Comparison of ENCODE assay signal across 1 cellular context in the genomic region with DNA sequence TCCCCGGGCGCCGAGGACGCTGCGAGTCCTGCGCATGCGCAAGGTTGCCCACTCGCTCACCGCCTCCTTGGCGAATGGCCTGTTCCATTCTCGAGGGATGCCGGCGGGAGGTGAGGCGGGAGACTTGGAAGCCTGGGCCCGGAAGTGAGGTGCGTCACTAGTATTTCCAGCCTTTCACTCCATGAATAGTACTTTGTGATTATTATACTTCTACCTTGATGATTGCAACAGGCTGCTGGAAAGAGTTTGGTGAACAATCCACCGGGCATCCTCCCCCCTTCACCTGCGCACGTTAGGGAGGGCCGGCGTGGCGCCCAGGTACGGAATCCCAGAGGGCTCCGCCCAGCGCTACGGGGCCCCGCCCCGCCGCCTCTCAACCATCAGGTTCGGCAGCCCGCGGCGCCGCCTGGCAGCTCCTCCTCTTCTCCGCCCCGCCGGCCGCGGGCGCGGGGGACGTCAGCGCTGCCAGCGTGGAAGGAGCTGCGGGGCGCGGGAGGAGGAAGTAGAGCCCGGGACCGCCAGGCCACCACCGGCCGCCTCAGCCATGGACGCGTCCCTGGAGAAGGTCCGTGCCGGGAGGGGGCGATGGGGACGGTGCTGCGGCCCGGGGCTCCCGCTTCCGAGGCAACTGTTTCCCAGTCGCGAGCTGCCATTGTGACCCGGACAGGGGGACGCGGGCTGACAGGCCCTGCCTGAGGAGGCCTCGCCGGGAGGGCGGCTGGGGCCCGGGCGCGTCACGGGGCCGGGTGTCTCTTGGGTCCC.
TF ChIP-seq lines count a peak whose summit lies in the region.
"Not testable (repeated sequence)": the region's sequence is repeated elsewhere in the genome, so short reads cannot be mapped to it uniquely, and the experiment has no call there.

A gene with protein sequence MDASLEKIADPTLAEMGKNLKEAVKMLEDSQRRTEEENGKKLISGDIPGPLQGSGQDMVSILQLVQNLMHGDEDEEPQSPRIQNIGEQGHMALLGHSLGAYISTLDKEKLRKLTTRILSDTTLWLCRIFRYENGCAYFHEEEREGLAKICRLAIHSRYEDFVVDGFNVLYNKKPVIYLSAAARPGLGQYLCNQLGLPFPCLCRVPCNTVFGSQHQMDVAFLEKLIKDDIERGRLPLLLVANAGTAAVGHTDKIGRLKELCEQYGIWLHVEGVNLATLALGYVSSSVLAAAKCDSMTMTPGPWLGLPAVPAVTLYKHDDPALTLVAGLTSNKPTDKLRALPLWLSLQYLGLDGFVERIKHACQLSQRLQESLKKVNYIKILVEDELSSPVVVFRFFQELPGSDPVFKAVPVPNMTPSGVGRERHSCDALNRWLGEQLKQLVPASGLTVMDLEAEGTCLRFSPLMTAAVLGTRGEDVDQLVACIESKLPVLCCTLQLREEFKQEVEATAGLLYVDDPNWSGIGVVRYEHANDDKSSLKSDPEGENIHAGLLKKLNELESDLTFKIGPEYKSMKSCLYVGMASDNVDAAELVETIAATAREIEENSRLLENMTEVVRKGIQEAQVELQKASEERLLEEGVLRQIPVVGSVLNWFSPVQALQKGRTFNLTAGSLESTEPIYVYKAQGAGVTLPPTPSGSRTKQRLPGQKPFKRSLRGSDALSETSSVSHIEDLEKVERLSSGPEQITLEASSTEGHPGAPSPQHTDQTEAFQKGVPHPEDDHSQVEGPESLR (plus strand): TSS at position 371 of the 762 bp plus-strand sequence. CDS start 174 bp downstream, at position 545.

TF ChIP-seq in HepG2, 621 proteins besides CTCF, POLR2A, EP300 and RAD21 (continued from another document and continues in another):
- TF ChIP-seq, protein P1, sequence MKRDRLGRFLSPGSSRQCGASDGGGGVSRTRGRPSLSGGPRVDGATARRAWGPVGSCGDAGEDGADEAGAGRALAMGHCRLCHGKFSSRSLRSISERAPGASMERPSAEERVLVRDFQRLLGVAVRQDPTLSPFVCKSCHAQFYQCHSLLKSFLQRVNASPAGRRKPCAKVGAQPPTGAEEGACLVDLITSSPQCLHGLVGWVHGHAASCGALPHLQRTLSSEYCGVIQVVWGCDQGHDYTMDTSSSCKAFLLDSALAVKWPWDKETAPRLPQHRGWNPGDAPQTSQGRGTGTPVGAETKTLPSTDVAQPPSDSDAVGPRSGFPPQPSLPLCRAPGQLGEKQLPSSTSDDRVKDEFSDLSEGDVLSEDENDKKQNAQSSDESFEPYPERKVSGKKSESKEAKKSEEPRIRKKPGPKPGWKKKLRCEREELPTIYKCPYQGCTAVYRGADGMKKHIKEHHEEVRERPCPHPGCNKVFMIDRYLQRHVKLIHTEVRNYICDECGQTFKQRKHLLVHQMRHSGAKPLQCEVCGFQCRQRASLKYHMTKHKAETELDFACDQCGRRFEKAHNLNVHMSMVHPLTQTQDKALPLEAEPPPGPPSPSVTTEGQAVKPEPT (CRISPR knock-in tag; IDR thresholded peaks at IDR 0.05; ENCODE audit: low read depth), result peak; percentile 60; the same call in 1 of the 2 replicates
- TF ChIP-seq POLR2AphosphoS5 (IDR thresholded peaks at IDR 0.05; ENCODE audit: low read depth, low read length), result peak; percentile 73
- peak; percentile 81 for TF ChIP-seq ERF (CRISPR knock-in tag; IDR thresholded peaks at IDR 0.05)
- TF ChIP-seq, protein P2, sequence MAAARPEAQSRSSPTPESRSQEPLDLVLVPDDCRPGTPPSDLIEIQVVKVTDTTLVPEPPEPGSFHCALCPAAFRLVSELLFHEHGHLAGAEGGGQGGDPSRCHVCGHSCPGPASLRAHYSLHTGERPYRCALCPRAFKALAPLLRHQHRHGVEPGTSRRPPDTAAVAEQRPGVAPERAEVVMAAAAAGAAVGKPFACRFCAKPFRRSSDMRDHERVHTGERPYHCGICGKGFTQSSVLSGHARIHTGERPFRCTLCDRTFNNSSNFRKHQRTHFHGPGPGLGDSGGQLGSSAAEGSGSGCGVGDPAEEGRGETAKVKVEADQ (CRISPR knock-in tag; IDR thresholded peaks at IDR 0.05; ENCODE audit: borderline replicate concordance), result peak; percentile 86; the same call in 1 of the 2 replicates
- TF ChIP-seq, protein P3, sequence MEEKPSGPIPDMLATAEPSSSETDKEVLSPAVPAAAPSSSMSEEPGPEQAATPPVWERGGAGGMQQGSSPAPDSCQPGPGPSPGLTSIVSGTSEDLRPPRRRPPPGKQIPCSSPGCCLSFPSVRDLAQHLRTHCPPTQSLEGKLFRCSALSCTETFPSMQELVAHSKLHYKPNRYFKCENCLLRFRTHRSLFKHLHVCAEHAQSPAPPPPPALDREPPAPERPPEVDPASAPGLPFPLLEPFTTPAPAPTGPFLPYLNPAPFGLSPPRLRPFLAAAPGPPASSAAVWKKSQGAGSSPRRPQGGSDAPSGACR (CRISPR knock-in tag; IDR thresholded peaks at IDR 0.05), result 0 out of 2 replicates have a peak, but pooled peaks have one; percentile 70
- TF ChIP-seq FOXC1 (CRISPR knock-in tag; IDR thresholded peaks at IDR 0.05; ENCODE audit: borderline replicate concordance), result peak; percentile 80; the same call in 1 of the 2 replicates
- TF ChIP-seq ZNF709 (CRISPR knock-in tag; IDR thresholded peaks at IDR 0.05), result peak; percentile 92
- TF ChIP-seq, protein P4, sequence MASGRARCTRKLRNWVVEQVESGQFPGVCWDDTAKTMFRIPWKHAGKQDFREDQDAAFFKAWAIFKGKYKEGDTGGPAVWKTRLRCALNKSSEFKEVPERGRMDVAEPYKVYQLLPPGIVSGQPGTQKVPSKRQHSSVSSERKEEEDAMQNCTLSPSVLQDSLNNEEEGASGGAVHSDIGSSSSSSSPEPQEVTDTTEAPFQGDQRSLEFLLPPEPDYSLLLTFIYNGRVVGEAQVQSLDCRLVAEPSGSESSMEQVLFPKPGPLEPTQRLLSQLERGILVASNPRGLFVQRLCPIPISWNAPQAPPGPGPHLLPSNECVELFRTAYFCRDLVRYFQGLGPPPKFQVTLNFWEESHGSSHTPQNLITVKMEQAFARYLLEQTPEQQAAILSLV (CRISPR knock-in tag; IDR thresholded peaks at IDR 0.05; ENCODE audit: borderline replicate concordance), result peak; percentile 93
- TF ChIP-seq YEATS2 (CRISPR knock-in tag; IDR thresholded peaks at IDR 0.05; ENCODE audit: borderline replicate concordance), result peak; percentile 78; the same call in 1 of the 2 replicates
- not testable (repeated sequence) for TF ChIP-seq SOX13 (IDR thresholded peaks at IDR 0.05)
- peak in 1 of 2 experiments; percentile 60; a peak in 1 of 4 replicates for TF ChIP-seq SOX13 (CRISPR knock-in tag; conservative IDR thresholded peaks at IDR 0.05 in 1 of 2, IDR thresholded peaks at IDR 0.05 in 1 of 2)
- peak; percentile 88; the same call in 1 of the 2 replicates for TF ChIP-seq ZNF607 (CRISPR knock-in tag; IDR thresholded peaks at IDR 0.05; ENCODE audit: borderline replicate concordance)
- TF ChIP-seq, protein P5, sequence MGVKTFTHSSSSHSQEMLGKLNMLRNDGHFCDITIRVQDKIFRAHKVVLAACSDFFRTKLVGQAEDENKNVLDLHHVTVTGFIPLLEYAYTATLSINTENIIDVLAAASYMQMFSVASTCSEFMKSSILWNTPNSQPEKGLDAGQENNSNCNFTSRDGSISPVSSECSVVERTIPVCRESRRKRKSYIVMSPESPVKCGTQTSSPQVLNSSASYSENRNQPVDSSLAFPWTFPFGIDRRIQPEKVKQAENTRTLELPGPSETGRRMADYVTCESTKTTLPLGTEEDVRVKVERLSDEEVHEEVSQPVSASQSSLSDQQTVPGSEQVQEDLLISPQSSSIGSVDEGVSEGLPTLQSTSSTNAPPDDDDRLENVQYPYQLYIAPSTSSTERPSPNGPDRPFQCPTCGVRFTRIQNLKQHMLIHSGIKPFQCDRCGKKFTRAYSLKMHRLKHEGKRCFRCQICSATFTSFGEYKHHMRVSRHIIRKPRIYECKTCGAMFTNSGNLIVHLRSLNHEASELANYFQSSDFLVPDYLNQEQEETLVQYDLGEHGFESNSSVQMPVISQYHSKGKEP (CRISPR knock-in tag; IDR thresholded peaks at IDR 0.05), result peak; percentile 76; the same call in 1 of the 2 replicates
- peak; percentile 87 for TF ChIP-seq ZNF792 (CRISPR knock-in tag; IDR thresholded peaks at IDR 0.05)
- peak; percentile 39; the same call in 1 of the 2 replicates for TF ChIP-seq FOXA3 (CRISPR knock-in tag; IDR thresholded peaks at IDR 0.05)
- TF ChIP-seq NRL (CRISPR knock-in tag; IDR thresholded peaks at IDR 0.05; ENCODE audit: borderline replicate concordance), result peak; percentile 86
- peak; percentile 78 for TF ChIP-seq ZSCAN31 (CRISPR knock-in tag; IDR thresholded peaks at IDR 0.05; ENCODE audit: low read depth)
- TF ChIP-seq GLI4 (CRISPR knock-in tag; IDR thresholded peaks at IDR 0.05; ENCODE audit: borderline replicate concordance), result peak; percentile 69; the same call in 1 of the 2 replicates
- TF ChIP-seq, protein P6, sequence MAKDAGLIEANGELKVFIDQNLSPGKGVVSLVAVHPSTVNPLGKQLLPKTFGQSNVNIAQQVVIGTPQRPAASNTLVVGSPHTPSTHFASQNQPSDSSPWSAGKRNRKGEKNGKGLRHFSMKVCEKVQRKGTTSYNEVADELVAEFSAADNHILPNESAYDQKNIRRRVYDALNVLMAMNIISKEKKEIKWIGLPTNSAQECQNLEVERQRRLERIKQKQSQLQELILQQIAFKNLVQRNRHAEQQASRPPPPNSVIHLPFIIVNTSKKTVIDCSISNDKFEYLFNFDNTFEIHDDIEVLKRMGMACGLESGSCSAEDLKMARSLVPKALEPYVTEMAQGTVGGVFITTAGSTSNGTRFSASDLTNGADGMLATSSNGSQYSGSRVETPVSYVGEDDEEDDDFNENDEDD (CRISPR knock-in tag; IDR thresholded peaks at IDR 0.05; ENCODE audit: borderline replicate concordance), result peak; percentile 65; the same call in 1 of the 2 replicates
- TF ChIP-seq XBP1 (CRISPR knock-in tag; IDR thresholded peaks at IDR 0.05), result peak; percentile 46; the same call in 1 of the 2 replicates
- 0 out of 2 replicates have a peak, but pooled peaks have one; percentile 64 for TF ChIP-seq NKX3-1 (CRISPR knock-in tag; IDR thresholded peaks at IDR 0.05)
- peak; percentile 32; the same call in 1 of the 2 replicates for TF ChIP-seq ZBTB1 (CRISPR knock-in tag; IDR thresholded peaks at IDR 0.05; ENCODE audit: borderline replicate concordance)
- 0 out of 2 replicates have a peak, but pooled peaks have one; percentile 32 for TF ChIP-seq ZBTB20 (CRISPR knock-in tag; IDR thresholded peaks at IDR 0.05; ENCODE audit: borderline replicate concordance, low read depth)
- peak; percentile 88 for TF ChIP-seq POLR2G (IDR thresholded peaks at IDR 0.05; ENCODE audit: low read depth, low read length)
- TF ChIP-seq ZNF788 (CRISPR knock-in tag; IDR thresholded peaks at IDR 0.05; ENCODE audit: borderline replicate concordance), result peak; percentile 81
- 0 out of 2 replicates have a peak, but pooled peaks have one; percentile 25 for TF ChIP-seq ZNF567 (CRISPR knock-in tag; IDR thresholded peaks at IDR 0.05; ENCODE audit: borderline replicate concordance)
- TF ChIP-seq, protein P7, sequence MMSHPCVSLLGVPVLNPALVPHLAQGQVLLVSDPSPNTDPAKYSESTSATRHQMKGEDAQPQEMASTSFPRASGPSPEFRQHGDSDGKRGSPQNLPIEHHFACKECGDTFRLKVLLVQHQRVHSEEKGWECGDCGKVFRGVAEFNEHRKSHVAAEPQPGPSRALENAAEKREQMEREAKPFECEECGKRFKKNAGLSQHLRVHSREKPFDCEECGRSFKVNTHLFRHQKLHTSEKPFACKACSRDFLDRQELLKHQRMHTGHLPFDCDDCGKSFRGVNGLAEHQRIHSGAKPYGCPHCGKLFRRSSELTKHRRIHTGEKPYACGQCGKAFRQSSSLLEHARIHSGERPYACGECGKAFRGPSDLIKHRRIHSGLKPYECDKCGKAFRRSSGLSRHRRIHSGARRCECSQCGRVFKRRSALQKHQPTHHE (CRISPR knock-in tag; IDR thresholded peaks at IDR 0.05; ENCODE audit: borderline replicate concordance), result 0 out of 2 replicates have a peak, but pooled peaks have one; percentile 46
- TF ChIP-seq ZNF777 (CRISPR knock-in tag; IDR thresholded peaks at IDR 0.05), result peak; percentile 60
- TF ChIP-seq ZBTB3 (CRISPR knock-in tag; IDR thresholded peaks at IDR 0.05; ENCODE audit: borderline replicate concordance, low read depth), result peak; percentile 45; the same call in 1 of the 2 replicates
- TF ChIP-seq ETV5 (CRISPR knock-in tag; IDR thresholded peaks at IDR 0.05; ENCODE audit: borderline replicate concordance), result peak; percentile 40; the same call in 1 of the 2 replicates
- TF ChIP-seq NAIF1 (CRISPR knock-in tag; IDR thresholded peaks at IDR 0.05; ENCODE audit: borderline replicate concordance), result 0 out of 2 replicates have a peak, but pooled peaks have one; percentile 51
- peak; percentile 84; the same call in 1 of the 2 replicates for TF ChIP-seq ZNF703 (CRISPR knock-in tag; IDR thresholded peaks at IDR 0.05; ENCODE audit: borderline replicate concordance)
- TF ChIP-seq, protein P8, sequence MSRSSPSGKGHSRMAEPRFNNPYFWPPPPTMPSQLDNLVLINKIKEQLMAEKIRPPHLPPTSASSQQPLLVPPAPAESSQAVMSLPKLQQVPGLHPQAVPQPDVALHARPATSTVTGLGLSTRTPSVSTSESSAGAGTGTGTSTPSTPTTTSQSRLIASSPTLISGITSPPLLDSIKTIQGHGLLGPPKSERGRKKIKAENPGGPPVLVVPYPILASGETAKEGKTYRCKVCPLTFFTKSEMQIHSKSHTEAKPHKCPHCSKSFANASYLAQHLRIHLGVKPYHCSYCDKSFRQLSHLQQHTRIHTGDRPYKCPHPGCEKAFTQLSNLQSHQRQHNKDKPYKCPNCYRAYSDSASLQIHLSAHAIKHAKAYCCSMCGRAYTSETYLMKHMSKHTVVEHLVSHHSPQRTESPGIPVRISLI (CRISPR knock-in tag; IDR thresholded peaks at IDR 0.05; ENCODE audit: borderline replicate concordance), result peak; percentile 40; the same call in 1 of the 2 replicates
- TF ChIP-seq THAP11 (CRISPR knock-in tag; IDR thresholded peaks at IDR 0.05), result peak; percentile 81
- TF ChIP-seq, protein P9, sequence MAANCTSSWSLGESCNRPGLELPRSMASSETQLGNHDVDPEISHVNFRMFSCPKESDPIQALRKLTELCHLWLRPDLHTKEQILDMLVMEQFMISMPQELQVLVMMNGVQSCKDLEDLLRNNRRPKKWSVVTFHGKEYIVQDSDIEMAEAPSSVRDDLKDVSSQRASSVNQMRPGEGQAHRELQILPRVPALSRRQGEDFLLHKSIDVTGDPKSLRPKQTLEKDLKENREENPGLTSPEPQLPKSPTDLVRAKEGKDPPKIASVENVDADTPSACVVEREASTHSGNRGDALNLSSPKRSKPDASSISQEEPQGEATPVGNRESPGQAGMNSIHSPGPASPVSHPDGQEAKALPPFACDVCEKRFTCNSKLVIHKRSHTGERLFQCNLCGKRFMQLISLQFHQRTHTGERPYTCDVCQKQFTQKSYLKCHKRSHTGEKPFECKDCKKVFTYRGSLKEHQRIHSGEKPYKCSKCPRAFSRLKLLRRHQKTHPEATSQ (CRISPR knock-in tag; IDR thresholded peaks at IDR 0.05; ENCODE audit: borderline replicate concordance), result 0 out of 2 replicates have a peak, but pooled peaks have one; percentile 64
- TF ChIP-seq, protein P10, sequence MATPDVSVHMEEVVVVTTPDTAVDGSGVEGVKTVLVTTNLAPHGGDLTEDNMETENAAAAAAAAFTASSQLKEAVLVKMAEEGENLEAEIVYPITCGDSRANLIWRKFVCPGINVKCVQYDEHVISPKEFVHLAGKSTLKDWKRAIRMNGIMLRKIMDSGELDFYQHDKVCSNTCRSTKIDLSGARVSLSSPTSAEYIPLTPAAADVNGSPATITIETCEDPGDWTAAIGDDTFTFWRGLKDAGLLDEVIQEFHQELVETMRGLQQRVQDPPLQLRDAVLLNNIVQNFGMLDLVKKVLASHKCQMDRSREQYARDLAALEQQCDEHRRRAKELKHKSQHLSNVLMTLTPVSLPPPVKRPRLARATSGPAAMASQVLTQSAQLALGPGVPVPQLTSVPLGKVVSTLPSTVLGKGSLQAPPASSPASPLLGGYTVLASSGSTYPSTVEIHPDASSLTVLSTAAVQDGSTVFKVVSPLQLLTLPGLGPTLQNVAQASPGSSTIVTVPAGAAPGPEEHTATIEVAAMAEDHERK (CRISPR knock-in tag; IDR thresholded peaks at IDR 0.05; ENCODE audit: low read depth), result peak; percentile 79
- TF ChIP-seq ZNF616 (CRISPR knock-in tag; IDR thresholded peaks at IDR 0.05; ENCODE audit: low read depth), result 0 out of 2 replicates have a peak, but pooled peaks have one; percentile 79
- TF ChIP-seq DNMT1 (CRISPR knock-in tag; IDR thresholded peaks at IDR 0.05), result 0 out of 2 replicates have a peak, but pooled peaks have one; percentile 80
- peak; percentile 88; the same call in 1 of the 2 replicates for TF ChIP-seq CAMTA2 (CRISPR knock-in tag; IDR thresholded peaks at IDR 0.05; ENCODE audit: borderline replicate concordance)
